ENCODE assay signal across 9 cellular contexts in genomic region chr9:130117816-130118632, GRCh38. TPM values are rescaled to one million over a fixed set of nuclear protein-coding genes. Genes with fewer than 3 reads are reported as not detected.
DNase-seq lines count a peak whose midpoint lies in the region; FAIRE-seq and TF ChIP-seq lines count a peak whose summit lies in the region.
"Had no signal": no experiment of that assay in that cellular context is flagged by ENCODE, and none has a peak within 500 bp of the region (broad histone marks: within the 10 kb centered on the region; RNA-seq: fewer than 3 reads in every experiment).

No MANE protein-coding gene starts in this region.

- TF ChIP-seq EP300 in H1 (IDR thresholded peaks at IDR 0.05; ENCODE audit: borderline replicate concordance in 1 of 2, low read depth in 2 of 2, low read length in 2 of 2): no peak

- POLR2A ChIA-PET in H1 (lab: Charles Lee; ENCODE audit: partially characterized antibody): interaction anchor here (1.6 kb wide), 1 partner anchor 53 kb away, joined by 4 read pairs; no protein-coding TSS in a partner anchor

- H4K91ac ChIP-seq in H1 (replicated peaks; ENCODE audit: insufficient read length, low read length): no peak overlapping the region

- H3K9ac ChIP-seq in H1 (replicated peaks in 1 of 4; ENCODE audit: extremely low read depth in 1 of 4, low read depth in 3 of 4, low read length in 3 of 4) (no peak overlapping the region), MM.1S (ENCODE audit: low read length) (no peak overlapping the region)

- no peaks in the 10 kb centered on the region for H3K27me3 ChIP-seq in H1 (replicated peaks in 1 of 4; ENCODE audit: control insufficient read depth in 3 of 4, extremely low read depth in 1 of 4, insufficient read depth in 3 of 4, low read length in 3 of 4)
- no peaks in the 10 kb centered on the region for H3K27me3 ChIP-seq in MM.1S (replicated peaks; ENCODE audit: insufficient read depth, low read length)

- H3K79me2 ChIP-seq in H1 (ENCODE audit: control insufficient read depth in 1 of 2, insufficient read depth in 2 of 2, low read length in 2 of 2): no peaks in the 10 kb centered on the region
- H3K79me2 ChIP-seq in MM.1S (ENCODE audit: low read length): no peaks in the 10 kb centered on the region

- TF ChIP-seq CTCF in H1 (IDR thresholded peaks at IDR 0.05; ENCODE audit: control extremely low read depth in 1 of 3, insufficient read depth in 1 of 3, low read depth in 1 of 3, low read length in 3 of 3) (peak in 1 of 3 experiments; percentile 16; a peak in 1 of 4 replicates), MM.1S (IDR thresholded peaks at IDR 0.05; ENCODE audit: low read length) (no peak)

- no peak overlapping the region for H3K4ac ChIP-seq in H1 (replicated peaks; ENCODE audit: insufficient read length, low read depth, low read length)

- H2BK15ac ChIP-seq in H1 (ENCODE audit: low read length): peak overlapping the region; percentile 81; the same call in 1 of the 2 replicates

- H2AFZ ChIP-seq in H1 (ENCODE audit: low read length) (no peak overlapping the region), MM.1S (ENCODE audit: low read length) (no peak overlapping the region)

- no peak overlapping the region for H4K5ac ChIP-seq in H1 (ENCODE audit: insufficient read length, low read depth, low read length)

- no peaks in the 10 kb centered on the region for H3K23me2 ChIP-seq in H1 (ENCODE audit: low read depth, low read length)

- WGBS in H1 (ENCODE audit: extremely low coverage in 1 of 2, insufficient coverage in 1 of 2, insufficient read length in 1 of 2, insufficient replicate concordance in 2 of 2, low coverage in 1 of 2, low lambda C conversion rate in 2 of 2, missing lambda C conversion rate in 1 of 2), 2 experiments: 76% methylated on average over 11 of the region's 11 CpGs; no CpG with 5 or more reads in 1 of the 2 experiments

- no peaks in the 10 kb centered on the region for H3K9me3 ChIP-seq in H1 (ENCODE audit: insufficient read depth in 2 of 2, low read depth in 1 of 2, low read length in 1 of 2)
- H3K9me3 ChIP-seq in MM.1S (replicated peaks; ENCODE audit: insufficient read depth, low read length): no peaks in the 10 kb centered on the region

- H2BK5ac ChIP-seq in H1 (ENCODE audit: low read depth, low read length): peak overlapping the region; percentile 82

- TF ChIP-seq POLR2A in H1 (IDR thresholded peaks at IDR 0.05; ENCODE audit: control extremely low read depth in 1 of 2, low read depth in 2 of 2, low read length in 2 of 2): no peak

- H2BK120ac ChIP-seq in H1 (replicated peaks; ENCODE audit: low read depth, low read length): no peak overlapping the region

- peak in 1 of 2 experiments; percentile 19; a peak in 1 of 4 replicates for TF ChIP-seq RAD21 in H1 (IDR thresholded peaks at IDR 0.05 in 1 of 2, conservative IDR thresholded peaks at IDR 0.05 in 1 of 2; ENCODE audit: low read depth in 2 of 2, low read length in 2 of 2)

- peak overlapping the region; percentile 26 for H2AK5ac ChIP-seq in H1 (ENCODE audit: low read depth, low read length)

- H3F3A ChIP-seq in MM.1S (ENCODE audit: insufficient read depth, low read length): no peaks in the 10 kb centered on the region

- no peaks in the 10 kb centered on the region for H3K79me1 ChIP-seq in H1 (ENCODE audit: low read depth, low read length)

- no peaks in the 10 kb centered on the region for H3K9me2 ChIP-seq in MM.1S (replicated peaks; ENCODE audit: insufficient read depth, low read length)

- H3K4me2 ChIP-seq in H1 (ENCODE audit: insufficient read depth in 1 of 2, low read depth in 2 of 2, low read length in 2 of 2): no peak overlapping the region
- no peak overlapping the region for H3K4me2 ChIP-seq in MM.1S (ENCODE audit: low read depth, low read length)

- H3K23ac ChIP-seq in H1 (ENCODE audit: insufficient read length): no peak overlapping the region

- H3K27ac ChIP-seq in H1 (ENCODE audit: low read depth, low read length): 0 out of 2 replicates have a peak overlapping the region, but pooled peaks have one; percentile 21
- no peak overlapping the region for H3K27ac ChIP-seq in MM.1S (ENCODE audit: low read length)

- peak; percentile 82 for DNase-seq in AG20443 (ENCODE audit: low spot score)
- peak; percentile 45 to 72 for DNase-seq in NCI-H524 (lab: John Stamatoyannopoulos, UW)
- DNase-seq in H1 (ENCODE audit: low read depth in 1 of 2, low spot score in 2 of 2): no peak
- DNase-seq in occipital lobe (lab: John Stamatoyannopoulos, UW): peak; percentile 49
- DNase-seq in MM.1S: no peak
- DNase-seq in activated effector memory CD4-positive, alpha-beta T cell treated with Interleukin-2 at 50 U/mL for 16 hours: no peak
- no peak for DNase-seq in stimulated activated CD4-positive, alpha-beta T cell treated with anti-CD3 and anti-CD28 coated beads, Interleukin-2, amount 100 ng/mL, for 48 hours
- DNase-seq in COR-L47 (lab: John Stamatoyannopoulos, UW): no peak
- DNase-seq: activated CD4-positive, alpha-beta T cell treated with anti-CD3 and anti-CD28 coated beads, Interleukin-2, amount 10 ng/mL, durations not matched to agents 7 days and 5 days had no signal

- no peak overlapping the region for H3K14ac ChIP-seq in H1 (ENCODE audit: insufficient read length)

- no peak overlapping the region for H3K4me3 ChIP-seq in H1 (ENCODE audit: extremely low read depth in 1 of 4, insufficient read depth in 2 of 4, low read depth in 3 of 4, low read length in 4 of 4)
- H3K4me3 ChIP-seq in MM.1S (ENCODE audit: low read length): no peak overlapping the region

- H4K8ac ChIP-seq in H1 (ENCODE audit: extremely low read depth, insufficient read depth, low read length): no peak overlapping the region

- CTCF ChIA-PET in H1 (lab: Charles Lee; ENCODE audit: partially characterized antibody): interaction anchor here (0.8 to 3.7 kb wide), 5 partner anchors 11 to 214 kb away, joined by 3 to 28 read pairs (median 6); no protein-coding TSS in a partner anchor

- peak overlapping the region; percentile 72 for H3K18ac ChIP-seq in H1 (ENCODE audit: extremely low read depth, low read length)

- H3K56ac ChIP-seq in H1 (replicated peaks; ENCODE audit: insufficient read length, low read depth, low read length): no peak overlapping the region

- no peak for FAIRE-seq in H1 (lab: Jason Lieb, UNC)

- H2BK12ac ChIP-seq in H1 (ENCODE audit: low read depth, low read length): peak overlapping the region; percentile 88; the same call in 1 of the 2 replicates

- H3K36me3 ChIP-seq in H1 (ENCODE audit: control insufficient read depth in 2 of 4, insufficient read depth in 4 of 4, low read length in 3 of 4) (no peaks in the 10 kb centered on the region), MM.1S (replicated peaks; ENCODE audit: insufficient read depth, low read length) (no peaks in the 10 kb centered on the region)

- H3K4me1 ChIP-seq in H1 (replicated peaks in 1 of 4; ENCODE audit: control insufficient read depth in 3 of 4, insufficient read depth in 4 of 4, low read length in 3 of 4): peaks cover 5 to 15% (median 10%) of the 10 kb centered on the region in 4 experiments
- H3K4me1 ChIP-seq in MM.1S (ENCODE audit: low read length): no peaks in the 10 kb centered on the region

- H4K20me1 ChIP-seq in H1 (replicated peaks in 1 of 2; ENCODE audit: control insufficient read depth in 1 of 2, insufficient read depth in 2 of 2, low read length in 2 of 2) (peaks cover 0 to 4% of the 10 kb centered on the region in 2 experiments), MM.1S (ENCODE audit: insufficient read depth, low read length) (no peaks in the 10 kb centered on the region)

- 0 out of 2 replicates have a peak overlapping the region, but pooled peaks have one; percentile 21 for H2BK20ac ChIP-seq in H1 (ENCODE audit: low read length)

TF ChIP-seq in H1, 55 proteins besides CTCF, POLR2A, EP300 and RAD21:
- TF ChIP-seq BACH1 (IDR thresholded peaks at IDR 0.05; ENCODE audit: low read length) (peak; percentile 87), RNF2 (IDR thresholded peaks at IDR 0.05; ENCODE audit: borderline replicate concordance, low read depth, low read length, missing control alignments, poor library complexity, severe bottlenecking) (no peak)

RNA-seq across cellular contexts. Expression of gene NCS1, which starts 54.2 kb away (rescaled TPM):
- total RNA-seq in H1 (2021; fragmentation: NEBNext Ultra II Directional; extraction: Animal tissue kit (Norgen Biotek cat#: 25700)): 42.4 and 47.6 TPM in 2 replicates
- polyA plus RNA-seq in H1 (2011; rRNA removed): 32.1 and 34.7 TPM in 2 replicates
- 26.7 TPM for polyA plus RNA-seq in H1 (2011; cell fraction: cytosol; rRNA removed)
- 26.4 TPM for polyA plus RNA-seq in H1 (2011; cell fraction: nucleus; rRNA removed)
- 18.9 to 22.5 TPM (median 21.6 TPM) in 4 replicates for polyA plus RNA-seq in H1 (2012, experiment 1 of 2)
- polyA plus RNA-seq in H1 (2012, experiment 2 of 2): 23.1 TPM
- 20.3 TPM for polyA plus RNA-seq in H1 (2013, experiment 1 of 2)
- polyA plus RNA-seq in H1 (2013, experiment 2 of 2): 20.5 TPM
- polyA minus RNA-seq in H1 (2011; rRNA and poly(A)+ RNA removed): 22.8 and 24.3 TPM in 2 replicates
- polyA minus RNA-seq in H1 (2011; cell fraction: cytosol; rRNA and poly(A)+ RNA removed): 20.1 TPM
- 9.9 TPM for polyA minus RNA-seq in H1 (2011; cell fraction: nucleus; rRNA and poly(A)+ RNA removed)
- total RNA-seq in occipital lobe: 206 TPM

Comparison
In these comparisons a context has a peak if more than half of its experiments do, and no peak if none do; other contexts are left out.
1. DNase-seq: peak in AG20443 (single experiment), NCI-H524 (2 of 2) and occipital lobe (single experiment); none in H1 (0 of 2), MM.1S (single experiment), activated effector memory CD4-positive, alpha-beta T cell treated with Interleukin-2 at 50 U/mL for 16 hours (single experiment), stimulated activated CD4-positive, alpha-beta T cell treated with anti-CD3 and anti-CD28 coated beads, Interleukin-2, amount 100 ng/mL, for 48 hours (0 of 2) and COR-L47 (single experiment).